Comparison of ENCODE assay signal across 5 cellular contexts in genomic region chr6:47603227-47603626, GRCh38.
"Had no signal": no experiment of that assay in that cellular context is flagged by ENCODE, and none has a peak within 500 bp of the region (broad histone marks: within the 10 kb centered on the region; RNA-seq: fewer than 3 reads in every experiment).

No MANE protein-coding gene starts in this region.

- FAIRE-seq: H1, HTR-8/SVneo had no signal

- DNase-seq: H7, IMR-90, KBM-7 had no signal
